Comparison of ENCODE assay signal across 12 cellular contexts in genomic region chr3:13506680-13507079, GRCh38.
"Had no signal": no experiment of that assay in that cellular context is flagged by ENCODE, and none has a peak within 500 bp of the region (broad histone marks: within the 10 kb centered on the region; RNA-seq: fewer than 3 reads in every experiment).

No MANE protein-coding gene starts in this region.

- H3K27ac Mint-ChIP-seq: activated naive CD8-positive, alpha-beta T cell treated with anti-CD3 and anti-CD28 coated beads for 36 hours; natural killer cell had no signal

- H3K9me3 Mint-ChIP-seq: activated naive CD8-positive, alpha-beta T cell treated with anti-CD3 and anti-CD28 coated beads for 36 hours; activated T-cell treated with anti-CD3 and anti-CD28 coated beads, Interleukin-2, amount 50 U/mL, for 4 hours; natural killer cell had no signal

- H3K4me3 ChIP-seq: gastroesophageal sphincter, upper lobe of left lung had no signal

- DNase-seq: activated CD4-positive, alpha-beta T cell treated with anti-CD3 and anti-CD28 coated beads, Interleukin-2, amount 50 U/mL, for 4 hours; activated CD4-positive, CD25-positive, alpha-beta regulatory T cell treated with anti-CD3 and anti-CD28 coated beads, Interleukin-2, amount 50 U/mL, for 72 hours; activated effector memory CD4-positive, alpha-beta T cell treated with anti-CD3 and anti-CD28 coated beads, Interleukin-2, amount 50 U/mL, for 16 hours; activated naive CD8-positive, alpha-beta T cell treated with anti-CD3 and anti-CD28 coated beads for 36 hours; activated T-cell treated with anti-CD3 and anti-CD28 coated beads, Interleukin-2, amount 50 U/mL, for 4 hours; effector CD4-positive, alpha-beta T cell; natural killer cell; SIG-M5; stimulated activated CD4-positive, alpha-beta T cell treated with anti-CD3 and anti-CD28 coated beads, Interleukin-15, amount 100 ng/mL, for 24 hours; SW 1271; upper lobe of left lung had no signal

- H3K9me3 ChIP-seq: gastroesophageal sphincter, upper lobe of left lung had no signal

- H3K4me1 Mint-ChIP-seq: activated naive CD8-positive, alpha-beta T cell treated with anti-CD3 and anti-CD28 coated beads for 36 hours; natural killer cell had no signal

- H3K27me3 ChIP-seq: gastroesophageal sphincter, upper lobe of left lung had no signal

- H3K27me3 Mint-ChIP-seq: activated naive CD8-positive, alpha-beta T cell treated with anti-CD3 and anti-CD28 coated beads for 36 hours had no signal

- H3K27ac ChIP-seq: upper lobe of left lung had no signal

- ATAC-seq: activated T-cell treated with anti-CD3 and anti-CD28 coated beads, Interleukin-2, amount 50 U/mL, for 4 hours; gastroesophageal sphincter; natural killer cell had no signal

- H3K36me3 Mint-ChIP-seq: activated naive CD8-positive, alpha-beta T cell treated with anti-CD3 and anti-CD28 coated beads for 36 hours; natural killer cell had no signal

- H3K4me3 Mint-ChIP-seq: activated naive CD8-positive, alpha-beta T cell treated with anti-CD3 and anti-CD28 coated beads for 36 hours; activated T-cell treated with anti-CD3 and anti-CD28 coated beads, Interleukin-2, amount 50 U/mL, for 4 hours; natural killer cell had no signal
